Comparison of ENCODE assay signal across 12 cellular contexts in genomic region chr22:19094393-19094997, GRCh38. TPM values are rescaled to one million over a fixed set of nuclear protein-coding genes. Genes with fewer than 3 reads are reported as not detected.
"Had no signal": no experiment of that assay in that cellular context is flagged by ENCODE, and none has a peak within 500 bp of the region (broad histone marks: within the 10 kb centered on the region; RNA-seq: fewer than 3 reads in every experiment).

No MANE protein-coding gene starts in this region.

- H3K4me3 ChIP-seq: GM23248, GM23338, HAP-1 had no signal

- DNase-seq: GM23248, GOT3, H7, H9, HCEC 1CT, HFFc6 had no signal

- H2AFZ ChIP-seq: GM23248, GM23338 had no signal

- H3K9ac ChIP-seq: GM23248 had no signal

- H3K27ac ChIP-seq: GM23248 had no signal

- H3K4me1 ChIP-seq: HAP-1 had no signal

- H3K9me3 ChIP-seq: HAP-1 had no signal

- H3K4me2 ChIP-seq: GM23338 had no signal

- ATAC-seq: GM23338, HCT116 had no signal

- FAIRE-seq: H1, H54 had no signal

RNA-seq across cellular contexts. Expression of gene TSSK2, which starts 36.6 kb away (rescaled TPM):
- total RNA-seq: GM23248, GM23338, H1, H4, H7, H9, HFFc6 had no signal
- polyA plus RNA-seq: GM23248, GM23338, H1 had no signal

RNA-seq across cellular contexts. Expression of gene GSC2, which starts 55.6 kb away (rescaled TPM):
- total RNA-seq: GM23248, GM23338, H4, H7, HFFc6 had no signal
- polyA plus RNA-seq: GM23248, GM23338 had no signal
